1 cellular context compared by ENCODE assay signal in genomic region chr18:70382992-70383717, GRCh38.
TF ChIP-seq lines count a peak whose summit lies in the region.

No MANE protein-coding gene starts in this region.

TF ChIP-seq in HepG2, 621 proteins besides CTCF, POLR2A, EP300 and RAD21 (continued from another document):
- TF ChIP-seq ZNF687 (CRISPR knock-in tag; IDR thresholded peaks at IDR 0.05) = peak; percentile 59
- peak in 1 of 2 experiments; percentile 57; a peak in 1 of 4 replicates for TF ChIP-seq REST (IDR thresholded peaks at IDR 0.05; ENCODE audit: borderline replicate concordance in 1 of 2, low read depth in 1 of 2, low read length in 2 of 2)
- no peak for TF ChIP-seq AHR (CRISPR knock-in tag; IDR thresholded peaks at IDR 0.05)
- no peak for TF ChIP-seq TFAP4 (IDR thresholded peaks at IDR 0.05; ENCODE audit: borderline replicate concordance, low read depth)
- peak; percentile 30; the same call in 1 of the 2 replicates for TF ChIP-seq MAX (IDR thresholded peaks at IDR 0.05)
- no peak for TF ChIP-seq SRY (CRISPR knock-in tag; IDR thresholded peaks at IDR 0.05)
- TF ChIP-seq ZNF296 (CRISPR knock-in tag; conservative IDR thresholded peaks at IDR 0.05) = no peak
